In the genomic region with DNA sequence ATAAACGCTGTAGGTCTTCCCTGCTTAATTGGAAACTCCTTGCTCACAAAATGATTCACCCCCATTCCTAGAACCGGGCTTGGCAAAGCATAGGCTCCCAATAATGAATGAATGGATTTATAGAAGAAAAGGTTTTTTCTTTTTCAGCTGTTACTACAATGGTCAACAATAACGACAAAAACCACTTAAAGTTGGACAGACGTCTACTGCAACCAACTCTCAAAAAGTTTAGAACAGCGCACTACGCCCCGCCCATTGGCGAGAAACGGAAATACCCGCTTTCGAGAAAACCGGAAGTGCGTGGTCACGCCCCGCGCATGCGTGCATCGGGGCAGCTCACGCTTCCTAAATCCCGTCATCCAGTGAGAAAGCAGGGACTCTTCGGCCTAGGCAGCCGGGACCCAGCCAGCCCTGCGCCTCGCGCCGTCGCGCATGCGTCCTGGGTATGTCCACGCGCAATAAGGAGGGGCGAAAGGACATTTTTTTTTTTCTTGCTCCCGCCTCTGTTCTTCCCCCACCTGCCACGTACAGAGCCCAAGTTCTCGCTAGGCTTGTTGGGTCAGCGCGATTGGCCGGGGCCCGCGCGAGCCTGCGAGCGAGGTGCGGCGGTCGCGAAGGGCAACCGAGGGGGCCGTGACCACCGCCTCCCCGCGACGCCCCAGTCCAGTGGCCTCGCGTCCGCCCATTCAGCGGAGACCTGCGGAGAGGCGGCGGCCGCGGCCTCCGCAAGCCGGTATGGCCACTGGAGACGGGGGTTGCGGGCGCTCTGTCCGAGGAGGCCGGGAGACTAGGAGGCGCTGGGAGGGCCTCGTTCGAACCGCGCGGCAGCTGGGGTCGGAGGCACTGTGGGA, we compare ENCODE assay signal across 8 cellular contexts. TPM values are rescaled to one million over a fixed set of nuclear protein-coding genes. Genes with fewer than 3 reads are reported as not detected.
DNase-seq lines count a peak whose midpoint lies in the region; ATAC-seq and TF ChIP-seq lines count a peak whose summit lies in the region.

A gene (plus strand): TSS at position 506 of the 851 bp plus-strand sequence. CDS start 4,192 bp downstream, outside the sequence.

- peaks cover 21% of the 10 kb centered on the region for H3K36me3 ChIP-seq in ACC112 (ENCODE audit: insufficient read depth, low read length)
- H3K36me3 ChIP-seq in breast epithelium = no peaks in the 10 kb centered on the region
- H3K36me3 ChIP-seq in iPS-18a (ENCODE audit: control insufficient read depth, low read depth, low read length) = peaks cover 13% of the 10 kb centered on the region
- H3K36me3 ChIP-seq in skeletal muscle satellite cell (ENCODE audit: insufficient read depth, low read length) = peaks cover 17% of the 10 kb centered on the region

- no peak for TF ChIP-seq CTCF in VCaP (conservative IDR thresholded peaks at IDR 0.05)
- TF ChIP-seq CTCF in breast epithelium (IDR thresholded peaks at IDR 0.05) = no peak

- TF ChIP-seq POLR2A in breast epithelium (IDR thresholded peaks at IDR 0.05) = peak; percentile 45

- H3K4me3 ChIP-seq in ACC112 (ENCODE audit: low read depth, low read length) = peak within 1 kb of the TSS; percentile 93
- peak within 1 kb of the TSS; percentile 68 to 89 (median 74) for H3K4me3 ChIP-seq in breast epithelium
- H3K4me3 ChIP-seq in iPS-18a (ENCODE audit: low read length) = peak within 1 kb of the TSS; percentile 92
- H3K4me3 ChIP-seq in skeletal muscle satellite cell (ENCODE audit: low read length) = peak within 1 kb of the TSS; percentile 80

- peak within 1 kb of the TSS; percentile 88 for H3K27ac ChIP-seq in ACC112 (ENCODE audit: low read depth, low read length)
- peak within 1 kb of the TSS; percentile 81 for H3K27ac ChIP-seq in VCaP
- H3K27ac ChIP-seq in breast epithelium = peak within 1 kb of the TSS; percentile 95 to 99
- H3K27ac ChIP-seq in iPS-18a (ENCODE audit: low read length) = peak within 1 kb of the TSS; percentile 78

- intact Hi-C loops in breast epithelium (cut with DNase I; ENCODE audit: low total_unique reads) = no loop called here

- ATAC-seq in GM18870 (IDR thresholded peaks at IDR 0.05; ENCODE audit: unreplicated experiment) (peak; percentile 95), HG03135 (IDR thresholded peaks at IDR 0.05; ENCODE audit: unreplicated experiment) (peak; percentile 82)

- H3K4me2 ChIP-seq in skeletal muscle satellite cell (ENCODE audit: low read length) = peak within 1 kb of the TSS; percentile 89

- DNase-seq in NCI-H2196 treated with DMSO at 0.1 percent for 48 hours (lab: John Stamatoyannopoulos, UW; ENCODE audit: unreplicated experiment) = peak; percentile 98
- DNase-seq in breast epithelium (ENCODE audit: low spot score in 2 of 2) = peak; percentile 97

- H3K9me3 ChIP-seq in breast epithelium (no peaks in the 10 kb centered on the region), iPS-18a (ENCODE audit: control insufficient read depth, low read depth, low read length) (no peaks in the 10 kb centered on the region), skeletal muscle satellite cell (replicated peaks; ENCODE audit: low read length) (no peaks in the 10 kb centered on the region)

- H3K4me1 ChIP-seq in ACC112 (ENCODE audit: control insufficient read depth, insufficient read depth, low read length, unreplicated experiment) = peaks cover 23% of the 10 kb centered on the region
- peaks cover 0 to 4% of the 10 kb centered on the region in 2 donors for H3K4me1 ChIP-seq in breast epithelium
- H3K4me1 ChIP-seq in iPS-18a (ENCODE audit: control insufficient read depth, low read depth, low read length) = peaks cover 8% of the 10 kb centered on the region
- H3K4me1 ChIP-seq in skeletal muscle satellite cell (ENCODE audit: control insufficient read depth, insufficient read depth, low read length) = peaks cover 27% of the 10 kb centered on the region

- peak within 1 kb of the TSS; percentile 83 for H2AFZ ChIP-seq in ACC112 (ENCODE audit: low read length, unreplicated experiment)

- H3K79me2 ChIP-seq in ACC112 (ENCODE audit: control insufficient read depth, insufficient read depth, low read length, unreplicated experiment) = peaks cover 45% of the 10 kb centered on the region

- H3K27me3 ChIP-seq in ACC112 (ENCODE audit: insufficient read depth, low read length) = no peaks in the 10 kb centered on the region
- H3K27me3 ChIP-seq in breast epithelium = peaks cover 0 to 14% of the 10 kb centered on the region in 2 donors
- H3K27me3 ChIP-seq in iPS-18a (ENCODE audit: control insufficient read depth, insufficient read depth, low read length) = peaks cover 41% of the 10 kb centered on the region
- no peaks in the 10 kb centered on the region for H3K27me3 ChIP-seq in skeletal muscle satellite cell (ENCODE audit: control insufficient read depth, insufficient read depth, low read length)

- H3K9ac ChIP-seq in iPS-18a (ENCODE audit: low read length) (peak within 1 kb of the TSS; percentile 91), skeletal muscle satellite cell (ENCODE audit: low read depth, low read length) (peak within 1 kb of the TSS; percentile 89)

RNA-seq across cellular contexts. Expression of the gene that starts here (rescaled TPM):
- 10 to 100 TPM; 72.4 to 77.0 (median 72.8) TPM for total RNA-seq in breast epithelium
- 87.7 and 114 TPM in 2 replicates for total RNA-seq in skeletal muscle satellite cell (2012; rRNA removed)

Comparison
In these comparisons a context has a peak if more than half of its experiments do, and no peak if none do; other contexts are left out.
1. Peak in every context shown above with its lines: DNase-seq, ATAC-seq, H3K4me3 ChIP-seq and H3K27ac ChIP-seq.